18 cellular contexts compared by ENCODE assay signal in the genomic region with DNA sequence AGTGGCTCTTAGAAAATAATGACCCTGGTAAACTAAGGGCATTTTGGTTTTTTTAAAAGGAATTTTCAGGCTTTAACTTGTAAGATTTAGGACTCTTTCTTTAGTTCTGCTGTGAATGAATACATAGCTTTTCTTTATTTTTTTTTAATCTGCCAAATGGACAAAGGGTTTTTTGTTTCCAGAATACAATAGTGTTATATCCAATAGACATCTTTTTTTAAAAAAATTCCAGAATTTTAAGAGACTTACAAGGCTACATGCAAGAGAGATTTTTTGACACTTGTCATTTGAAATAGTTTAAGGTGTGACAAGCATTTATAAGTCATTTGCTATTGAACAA. TPM values are rescaled to one million over a fixed set of nuclear protein-coding genes. Genes with fewer than 3 reads are reported as not detected.
A peak's percentile ranks its signal among the peaks of the same experiment; 100 is the strongest.
DNase-seq lines count a peak whose midpoint lies in the region; ATAC-seq and TF ChIP-seq lines count a peak whose summit lies in the region.
"Had no signal": no experiment of that assay in that cellular context is flagged by ENCODE, and none has a peak within 500 bp of the region (broad histone marks: within the 10 kb centered on the region; RNA-seq: fewer than 3 reads in every experiment).

No MANE protein-coding gene starts in this region.

- no peak overlapping the region for H3K9ac ChIP-seq in SK-N-SH
- H3K9ac ChIP-seq: BLaER1 had no signal

- CTCF ChIA-PET in SK-N-SH (lab: Yijun Ruan, JAX): interaction anchor here (0.5 to 4.6 kb wide), 3 partner anchors 10 to 300 kb away, joined by 3 to 28 read pairs (median 27); no protein-coding TSS in a partner anchor

- H3K27me3 ChIP-seq in left ventricle myocardium inferior (ENCODE audit: low read depth) (no peaks in the 10 kb centered on the region), gastroesophageal sphincter (no peaks in the 10 kb centered on the region), SK-N-SH (ENCODE audit: insufficient read depth) (no peaks in the 10 kb centered on the region)
- H3K27me3 ChIP-seq: BLaER1 had no signal

- H2AFZ ChIP-seq in SK-N-SH (ENCODE audit: low read depth): no peak overlapping the region
- H2AFZ ChIP-seq: PC-9 had no signal

- no peaks in the 10 kb centered on the region for H3K9me3 ChIP-seq in left ventricle myocardium inferior (replicated peaks)
- no peaks in the 10 kb centered on the region for H3K9me3 ChIP-seq in gastroesophageal sphincter
- H3K9me3 ChIP-seq in SK-N-SH: no peaks in the 10 kb centered on the region
- H3K9me3 ChIP-seq: BLaER1 had no signal

- H3F3A ChIP-seq in SK-N-SH (replicated peaks; ENCODE audit: insufficient read depth): no peaks in the 10 kb centered on the region

- TF ChIP-seq RAD21 in SK-N-SH (IDR thresholded peaks at IDR 0.05; ENCODE audit: low read length): no peak

- H3K4me3 ChIP-seq in left ventricle myocardium inferior (no peak overlapping the region), gastroesophageal sphincter (no peak overlapping the region), SK-N-SH (ENCODE audit: low read depth in 2 of 2, low read length in 1 of 2) (no peak overlapping the region)
- H3K4me3 ChIP-seq: BLaER1, PC-9, SK-N-MC had no signal

- no peak overlapping the region for H3K4me2 ChIP-seq in SK-N-SH
- H3K4me2 ChIP-seq: BLaER1, PC-9 had no signal

- intact Hi-C loops in left ventricle myocardium inferior (cut with micrococcal nuclease): no loop called here
- intact Hi-C loops in Right ventricle myocardium superior (cut with DNase I): no loop called here

- H4K20me1 ChIP-seq in SK-N-SH (ENCODE audit: insufficient read depth): no peaks in the 10 kb centered on the region
- H4K20me1 ChIP-seq: BLaER1 had no signal

- TF ChIP-seq EP300 in gastroesophageal sphincter (IDR thresholded peaks at IDR 0.05) (no peak), SK-N-SH (IDR thresholded peaks at IDR 0.05; ENCODE audit: borderline replicate concordance in 1 of 2, low read depth in 1 of 2, low read length in 1 of 2) (no peak)

- H3K79me2 ChIP-seq in SK-N-SH (ENCODE audit: insufficient read depth): no peaks in the 10 kb centered on the region

- no peak for TF ChIP-seq CTCF in left ventricle myocardium inferior (IDR thresholded peaks at IDR 0.05; ENCODE audit: borderline replicate concordance)
- TF ChIP-seq CTCF in gastroesophageal sphincter (IDR thresholded peaks at IDR 0.05): no peak
- no peak for TF ChIP-seq CTCF in SK-N-SH (IDR thresholded peaks at IDR 0.05)

- H3K27ac ChIP-seq in left ventricle myocardium inferior (replicated peaks): peak overlapping the region; percentile 29
- peak overlapping the region in 3 of 4 donors; percentile 20 to 55 (median 34) for H3K27ac ChIP-seq in gastroesophageal sphincter
- H3K27ac ChIP-seq in SK-N-SH (ENCODE audit: low read depth in 2 of 2, low read length in 1 of 2): no peak overlapping the region
- H3K27ac ChIP-seq: BLaER1, PC-9, SK-N-MC had no signal

- no peak for ATAC-seq in Right ventricle myocardium superior (ENCODE audit: poor library complexity)
- no peak for ATAC-seq in gastroesophageal sphincter

- H3K36me3 ChIP-seq in left ventricle myocardium inferior (no peaks in the 10 kb centered on the region), gastroesophageal sphincter (no peaks in the 10 kb centered on the region), SK-N-SH (replicated peaks in 1 of 2; ENCODE audit: control insufficient read depth in 1 of 2, insufficient read depth in 2 of 2, low read length in 1 of 2) (no peaks in the 10 kb centered on the region)
- H3K36me3 ChIP-seq: BLaER1 had no signal

- DNase-seq in left ventricle myocardium inferior (no peak), Right ventricle myocardium superior (no peak), superior temporal gyrus (ENCODE audit: extremely low spot score) (peak; percentile 70), NCI-H2081 (lab: John Stamatoyannopoulos, UW) (no peak), T-helper 9 cell (no peak), SK-N-SH (no peak)
- DNase-seq in activated naive CD4-positive, alpha-beta T cell treated with Interleukin-2 at 50 U/mL for 16 hours: no peak
- DNase-seq: 8988T; CD8-positive, alpha-beta memory T cell; DMS79 treated with DMSO at 0.1 percent for 48 hours; H9; NCI-H1417 treated with DMSO at 0.1 percent for 48 hours; NCI-H1930; NCI-H82; PC-9 had no signal

- TF ChIP-seq POLR2A in gastroesophageal sphincter (IDR thresholded peaks at IDR 0.05): no peak

- H3K9me2 ChIP-seq in SK-N-SH: no peaks in the 10 kb centered on the region

- H3K4me1 ChIP-seq in left ventricle myocardium inferior (no peaks in the 10 kb centered on the region), gastroesophageal sphincter (peaks cover 0 to 44% (median 6%) of the 10 kb centered on the region in 3 donors), SK-N-SH (ENCODE audit: control insufficient read depth in 1 of 2, insufficient read depth in 2 of 2, low read depth in 1 of 2, low read length in 1 of 2) (peaks cover 5% of the 10 kb centered on the region in 2 experiments; a peak in 2 of 4 replicates)
- H3K4me1 ChIP-seq: BLaER1 had no signal

- POLR2A ChIA-PET in SK-N-SH (lab: Yijun Ruan, JAX): no interaction called here

TF ChIP-seq in SK-N-SH, 30 proteins besides CTCF, POLR2A, EP300 and RAD21:
- TF ChIP-seq RFX5 (IDR thresholded peaks at IDR 0.05; ENCODE audit: low read length) (no peak), JUND (IDR thresholded peaks at IDR 0.05) (no peak)
TF ChIP-seq in SK-N-SH: peak in this region for 0.

RNA-seq across cellular contexts. Expression of gene SETMAR, which starts 38.1 kb away (rescaled TPM):
- total RNA-seq in left ventricle myocardium inferior: 16.6 TPM
- 15.4 TPM for total RNA-seq in Right ventricle myocardium superior
- 10 to 100 TPM; 24.4 to 43.4 (median 26.8) TPM for total RNA-seq in gastroesophageal sphincter
- polyA plus RNA-seq in SK-N-SH (2012; rRNA removed): 10.6 and 13.3 TPM in 2 replicates
- 12.4 and 12.5 TPM in 2 replicates for polyA plus RNA-seq in SK-N-SH (2012; cell fraction: cytosol; rRNA removed)
- 13.4 and 18.9 TPM in 2 replicates for polyA plus RNA-seq in SK-N-SH (2012; cell fraction: nucleus; rRNA removed)

Comparison
In these comparisons a context has a peak if more than half of its experiments do, and no peak if none do; other contexts are left out.
1. H3K27ac ChIP-seq: peak in left ventricle myocardium inferior (single experiment) and gastroesophageal sphincter (3 of 4); none in SK-N-SH (0 of 2).